1 cellular context compared by ENCODE assay signal in genomic region chr12:85076688-85077430, GRCh38.
TF ChIP-seq lines count a peak whose summit lies in the region.

No MANE protein-coding gene starts in this region.

TF ChIP-seq in GM23338, 12 proteins besides CTCF, POLR2A, EP300 and RAD21 (continued from another document):
- TF ChIP-seq, protein P1, sequence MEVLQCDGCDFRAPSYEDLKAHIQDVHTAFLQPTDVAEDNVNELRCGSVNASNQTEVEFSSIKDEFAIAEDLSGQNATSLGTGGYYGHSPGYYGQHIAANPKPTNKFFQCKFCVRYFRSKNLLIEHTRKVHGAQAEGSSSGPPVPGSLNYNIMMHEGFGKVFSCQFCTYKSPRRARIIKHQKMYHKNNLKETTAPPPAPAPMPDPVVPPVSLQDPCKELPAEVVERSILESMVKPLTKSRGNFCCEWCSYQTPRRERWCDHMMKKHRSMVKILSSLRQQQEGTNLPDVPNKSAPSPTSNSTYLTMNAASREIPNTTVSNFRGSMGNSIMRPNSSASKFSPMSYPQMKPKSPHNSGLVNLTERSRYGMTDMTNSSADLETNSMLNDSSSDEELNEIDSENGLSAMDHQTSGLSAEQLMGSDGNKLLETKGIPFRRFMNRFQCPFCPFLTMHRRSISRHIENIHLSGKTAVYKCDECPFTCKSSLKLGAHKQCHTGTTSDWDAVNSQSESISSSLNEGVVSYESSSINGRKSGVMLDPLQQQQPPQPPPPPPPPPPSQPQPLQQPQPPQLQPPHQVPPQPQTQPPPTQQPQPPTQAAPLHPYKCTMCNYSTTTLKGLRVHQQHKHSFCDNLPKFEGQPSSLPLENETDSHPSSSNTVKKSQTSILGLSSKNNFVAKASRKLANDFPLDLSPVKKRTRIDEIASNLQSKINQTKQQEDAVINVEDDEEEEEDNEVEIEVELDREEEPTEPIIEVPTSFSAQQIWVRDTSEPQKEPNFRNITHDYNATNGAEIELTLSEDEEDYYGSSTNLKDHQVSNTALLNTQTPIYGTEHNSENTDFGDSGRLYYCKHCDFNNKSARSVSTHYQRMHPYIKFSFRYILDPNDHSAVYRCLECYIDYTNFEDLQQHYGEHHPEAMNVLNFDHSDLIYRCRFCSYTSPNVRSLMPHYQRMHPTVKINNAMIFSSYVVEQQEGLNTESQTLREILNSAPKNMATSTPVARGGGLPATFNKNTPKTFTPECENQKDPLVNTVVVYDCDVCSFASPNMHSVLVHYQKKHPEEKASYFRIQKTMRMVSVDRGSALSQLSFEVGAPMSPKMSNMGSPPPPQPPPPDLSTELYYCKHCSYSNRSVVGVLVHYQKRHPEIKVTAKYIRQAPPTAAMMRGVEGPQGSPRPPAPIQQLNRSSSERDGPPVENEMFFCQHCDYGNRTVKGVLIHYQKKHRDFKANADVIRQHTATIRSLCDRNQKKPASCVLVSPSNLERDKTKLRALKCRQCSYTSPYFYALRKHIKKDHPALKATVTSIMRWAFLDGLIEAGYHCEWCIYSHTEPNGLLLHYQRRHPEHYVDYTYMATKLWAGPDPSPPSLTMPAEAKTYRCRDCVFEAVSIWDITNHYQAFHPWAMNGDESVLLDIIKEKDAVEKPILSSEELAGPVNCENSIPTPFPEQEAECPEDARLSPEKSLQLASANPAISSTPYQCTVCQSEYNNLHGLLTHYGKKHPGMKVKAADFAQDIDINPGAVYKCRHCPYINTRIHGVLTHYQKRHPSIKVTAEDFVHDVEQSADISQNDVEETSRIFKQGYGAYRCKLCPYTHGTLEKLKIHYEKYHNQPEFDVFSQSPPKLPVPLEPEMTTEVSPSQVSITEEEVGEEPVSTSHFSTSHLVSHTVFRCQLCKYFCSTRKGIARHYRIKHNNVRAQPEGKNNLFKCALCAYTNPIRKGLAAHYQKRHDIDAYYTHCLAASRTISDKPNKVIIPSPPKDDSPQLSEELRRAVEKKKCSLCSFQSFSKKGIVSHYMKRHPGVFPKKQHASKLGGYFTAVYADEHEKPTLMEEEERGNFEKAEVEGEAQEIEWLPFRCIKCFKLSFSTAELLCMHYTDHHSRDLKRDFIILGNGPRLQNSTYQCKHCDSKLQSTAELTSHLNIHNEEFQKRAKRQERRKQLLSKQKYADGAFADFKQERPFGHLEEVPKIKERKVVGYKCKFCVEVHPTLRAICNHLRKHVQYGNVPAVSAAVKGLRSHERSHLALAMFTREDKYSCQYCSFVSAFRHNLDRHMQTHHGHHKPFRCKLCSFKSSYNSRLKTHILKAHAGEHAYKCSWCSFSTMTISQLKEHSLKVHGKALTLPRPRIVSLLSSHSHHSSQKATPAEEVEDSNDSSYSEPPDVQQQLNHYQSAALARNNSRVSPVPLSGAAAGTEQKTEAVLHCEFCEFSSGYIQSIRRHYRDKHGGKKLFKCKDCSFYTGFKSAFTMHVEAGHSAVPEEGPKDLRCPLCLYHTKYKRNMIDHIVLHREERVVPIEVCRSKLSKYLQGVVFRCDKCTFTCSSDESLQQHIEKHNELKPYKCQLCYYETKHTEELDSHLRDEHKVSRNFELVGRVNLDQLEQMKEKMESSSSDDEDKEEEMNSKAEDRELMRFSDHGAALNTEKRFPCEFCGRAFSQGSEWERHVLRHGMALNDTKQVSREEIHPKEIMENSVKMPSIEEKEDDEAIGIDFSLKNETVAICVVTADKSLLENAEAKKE (CRISPR knock-in tag; IDR thresholded peaks at IDR 0.05) = no peak
